Comparison of ENCODE assay signal across 8 cellular contexts in the genomic region with DNA sequence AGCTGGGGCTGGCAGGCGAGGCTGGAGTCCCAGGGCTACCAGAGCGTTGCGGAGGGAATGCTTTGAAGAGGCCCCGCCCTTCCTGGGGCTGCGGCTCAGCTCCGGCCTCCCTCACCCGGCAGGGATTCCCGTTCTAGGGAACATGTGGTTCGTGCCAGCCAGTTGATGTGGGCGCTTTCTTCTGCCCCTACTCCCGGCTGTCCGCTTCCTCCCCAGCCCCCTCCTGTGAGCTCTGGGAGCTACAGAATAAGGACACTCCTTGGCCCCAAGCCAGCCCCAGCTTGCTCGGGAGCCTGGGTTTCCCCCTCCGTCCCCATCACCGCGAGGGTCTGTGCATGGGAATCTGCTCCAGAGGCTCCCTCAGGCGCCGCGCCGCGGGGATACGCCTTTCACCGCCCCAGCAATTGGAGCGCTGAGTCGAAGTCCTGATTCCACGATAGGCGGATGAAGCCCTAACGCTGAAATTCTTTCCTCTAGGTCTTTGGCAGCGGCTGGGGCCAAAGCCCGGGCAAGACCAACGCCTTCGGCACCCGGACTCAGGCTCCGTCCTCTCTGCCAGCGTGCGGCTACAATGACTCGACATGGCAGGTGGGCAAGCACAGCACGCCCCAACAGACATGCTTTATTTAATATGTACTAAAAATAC.
DNase-seq lines count a peak whose midpoint lies in the region; ATAC-seq and TF ChIP-seq lines count a peak whose summit lies in the region.

No MANE protein-coding gene starts in this region.

- TF ChIP-seq CTCF in gastroesophageal sphincter (IDR thresholded peaks at IDR 0.05) (peak in 2 of 4 experiments; percentile 32 to 35), neural crest cell (conservative IDR thresholded peaks at IDR 0.05) (no peak)

- in situ Hi-C loops in G401 (cut with HindIII; ENCODE audit: low sequenced_read_pairs): no loop called here

- H3K4me1 ChIP-seq in gastroesophageal sphincter: peaks cover 9 to 36% (median 16%) of the 10 kb centered on the region in 3 donors

- peak overlapping the region; percentile 80 for H3K9ac ChIP-seq in SK-N-MC (ENCODE audit: insufficient read length)

- H3K36me3 ChIP-seq in SK-N-MC (ENCODE audit: insufficient read depth, low read length): no peaks in the 10 kb centered on the region
- H3K36me3 ChIP-seq in gastroesophageal sphincter: no peaks in the 10 kb centered on the region

- 0 to 7% methylated on average over 1 to 4 of the region's 38 CpGs for WGBS in gastroesophageal sphincter (ENCODE audit: low coverage in 1 of 2), 2 donors

- peak; percentile 95 for ATAC-seq in gastroesophageal sphincter
- no peak for ATAC-seq in HG03432 (IDR thresholded peaks at IDR 0.05; ENCODE audit: unreplicated experiment)
- ATAC-seq in HG03095 (IDR thresholded peaks at IDR 0.05; ENCODE audit: unreplicated experiment): no peak
- no peak for ATAC-seq in HG03439 (IDR thresholded peaks at IDR 0.05; ENCODE audit: unreplicated experiment)

- peaks cover 35% of the 10 kb centered on the region for H3K4me1 Mint-ChIP-seq in neural crest cell

- no peaks in the 10 kb centered on the region for H3K36me3 Mint-ChIP-seq in neural crest cell (ENCODE audit: low read depth)

- peaks cover 27% of the 10 kb centered on the region for H3K27me3 Mint-ChIP-seq in neural crest cell (ENCODE audit: low read depth)

- H3K27ac ChIP-seq in SK-N-MC (peak overlapping the region; percentile 99), gastroesophageal sphincter (peak overlapping the region; percentile 88 to 95 (median 94))

- no peaks in the 10 kb centered on the region for H3K9me3 ChIP-seq in SK-N-MC (ENCODE audit: low read depth, low read length)
- H3K9me3 ChIP-seq in gastroesophageal sphincter: no peaks in the 10 kb centered on the region

- TF ChIP-seq EP300 in gastroesophageal sphincter (IDR thresholded peaks at IDR 0.05): no peak

- H3K4me3 Mint-ChIP-seq in neural crest cell: peak overlapping the region; percentile 84

- H3K9me3 Mint-ChIP-seq in neural crest cell: no peaks in the 10 kb centered on the region

- peak; percentile 30 for TF ChIP-seq POLR2A in gastroesophageal sphincter (IDR thresholded peaks at IDR 0.05)

- H3K4me3 ChIP-seq in SK-N-MC (peak overlapping the region; percentile 52), gastroesophageal sphincter (peak overlapping the region; percentile 23 to 54)

- peak overlapping the region; percentile 75 for H3K27ac Mint-ChIP-seq in neural crest cell (ENCODE audit: unreplicated experiment)

- DNase-seq in G401 (ENCODE audit: low spot score) (peak; percentile 73), SK-N-MC (ENCODE audit: low read depth, low spot score) (no peak), neural crest cell (ENCODE audit: low read depth, low spot score) (peak; percentile 62), Kasumi-1 (lab: John Stamatoyannopoulos, UW) (no peak)

- H3K27me3 ChIP-seq in gastroesophageal sphincter: no peaks in the 10 kb centered on the region

Comparison
In these comparisons a context has a peak if more than half of its experiments do, and no peak if none do; other contexts are left out.
1. DNase-seq: peak in G401 (single experiment) and neural crest cell (single experiment); none in SK-N-MC (single experiment) and Kasumi-1 (0 of 2).